8 cellular contexts compared by ENCODE assay signal in genomic region chr21:6499128-6499823, GRCh38.
DNase-seq lines count a peak whose midpoint lies in the region; ATAC-seq and TF ChIP-seq lines count a peak whose summit lies in the region.
"Not testable (repeated sequence)": the region's sequence is repeated elsewhere in the genome, so short reads cannot be mapped to it uniquely, and the experiment has no call there.

No MANE protein-coding gene starts in this region.

- not testable (repeated sequence) for H3K4me1 Mint-ChIP-seq in CD8-positive, alpha-beta T cell (ENCODE audit: low read depth); central memory CD8-positive, alpha-beta T cell; mesothelial cell of epicardium

- H3K27me3 ChIP-seq in CD8-positive, alpha-beta T cell (ENCODE audit: insufficient read depth, low read length): not testable (repeated sequence)

- not testable (repeated sequence) for H3K4me1 ChIP-seq in CD8-positive, alpha-beta T cell (ENCODE audit: insufficient read depth, low read length)

- peak; percentile 93 for ATAC-seq in CD8-positive, alpha-beta T cell
- ATAC-seq in GM19455 (IDR thresholded peaks at IDR 0.05; ENCODE audit: unreplicated experiment) (peak; percentile 63), HG02798 (IDR thresholded peaks at IDR 0.05; ENCODE audit: poor library complexity, unreplicated experiment) (peak; percentile 90), HG03520 (IDR thresholded peaks at IDR 0.05; ENCODE audit: unreplicated experiment) (peak; percentile 59)
- ATAC-seq in central memory CD8-positive, alpha-beta T cell (replicated peaks; ENCODE audit: extremely low read depth, poor library complexity, severe bottlenecking): peak; percentile 91

- not testable (repeated sequence) for H3K36me3 ChIP-seq in CD8-positive, alpha-beta T cell (ENCODE audit: insufficient read depth, low read length)

- not testable (repeated sequence) for H3K4me3 Mint-ChIP-seq in CD8-positive, alpha-beta T cell; central memory CD8-positive, alpha-beta T cell; mesothelial cell of epicardium

- peak in 4 of 7 experiments; percentile 26 to 84 (median 72) for DNase-seq in CD8-positive, alpha-beta T cell
- DNase-seq in activated CD8-positive, alpha-beta memory T cell treated with anti-CD3 and anti-CD28 coated beads for 24 hours: peak; percentile 83
- DNase-seq in central memory CD8-positive, alpha-beta T cell (ENCODE audit: low spot score in 2 of 2): peak; percentile 18 to 59
- peak; percentile 27 to 58 for DNase-seq in mesothelial cell of epicardium (ENCODE audit: low spot score in 2 of 2, unreplicated experiment in 2 of 2)
- peak; percentile 69 for DNase-seq in stimulated activated CD8-positive, alpha-beta memory T cell treated with anti-CD3 and anti-CD28 coated beads, Interleukin-4, amount 100 ng/mL, for 24 hours (ENCODE audit: low read depth)

- CTCF ChIA-PET in CD8-positive, alpha-beta T cell (lab: Charles Lee): not testable (repeated sequence)

- TF ChIP-seq CTCF in CD8-positive, alpha-beta T cell (IDR thresholded peaks at IDR 0.05); mesothelial cell of epicardium (IDR thresholded peaks at IDR 0.05; ENCODE audit: unreplicated experiment): not testable (repeated sequence)

- H3K4me3 ChIP-seq in CD8-positive, alpha-beta T cell (ENCODE audit: low read depth, low read length): not testable (repeated sequence)

- H3K9me3 ChIP-seq in CD8-positive, alpha-beta T cell (ENCODE audit: low read length): not testable (repeated sequence)

- POLR2A ChIA-PET in CD8-positive, alpha-beta T cell (lab: Charles Lee): not testable (repeated sequence)

- not testable (repeated sequence) for H3K9me3 Mint-ChIP-seq in CD8-positive, alpha-beta T cell; central memory CD8-positive, alpha-beta T cell; mesothelial cell of epicardium

- H3K27me3 Mint-ChIP-seq in CD8-positive, alpha-beta T cell (ENCODE audit: low read depth); central memory CD8-positive, alpha-beta T cell; mesothelial cell of epicardium (ENCODE audit: low read depth): not testable (repeated sequence)

- H3K36me3 Mint-ChIP-seq in CD8-positive, alpha-beta T cell; central memory CD8-positive, alpha-beta T cell (ENCODE audit: insufficient read depth); mesothelial cell of epicardium: not testable (repeated sequence)

- H3K27ac ChIP-seq in CD8-positive, alpha-beta T cell (ENCODE audit: low read depth, low read length): not testable (repeated sequence)

- H3K27ac Mint-ChIP-seq in CD8-positive, alpha-beta T cell; central memory CD8-positive, alpha-beta T cell (ENCODE audit: low read depth); mesothelial cell of epicardium: not testable (repeated sequence)

- intact Hi-C loops in CD8-positive, alpha-beta T cell (cut with DNase I, micrococcal nuclease): not testable (repeated sequence)
